ENCODE assay signal across 11 cellular contexts in genomic region chr12:106108187-106108816, GRCh38. TPM values are rescaled to one million over a fixed set of nuclear protein-coding genes. Genes with fewer than 3 reads are reported as not detected.
A peak's percentile ranks its signal among the peaks of the same experiment; 100 is the strongest.
DNase-seq lines count a peak whose midpoint lies in the region; ATAC-seq and TF ChIP-seq lines count a peak whose summit lies in the region.
"Had no signal": no experiment of that assay in that cellular context is flagged by ENCODE, and none has a peak within 500 bp of the region (broad histone marks: within the 10 kb centered on the region; RNA-seq: fewer than 3 reads in every experiment).

No MANE protein-coding gene starts in this region.

- 78% methylated on average over 3 of the region's 4 CpGs for WGBS in mammary epithelial cell (ENCODE audit: low coverage, missing lambda C conversion rate)

- H3K9ac ChIP-seq in mammary epithelial cell (ENCODE audit: insufficient read depth, low read length) (no peak overlapping the region), skeletal muscle satellite cell (ENCODE audit: low read depth, low read length) (peak overlapping the region; percentile 64)

- no TSS peak for BruUV-seq in mammary epithelial cell (replicated peaks; lab: Mats Ljungman, UMichigan)

- H3K4me3 ChIP-seq in mammary epithelial cell (replicated peaks in 1 of 3; ENCODE audit: insufficient read depth in 1 of 3, low read depth in 2 of 3, low read length in 3 of 3) (no peak overlapping the region), skeletal muscle satellite cell (ENCODE audit: low read length) (no peak overlapping the region)

- DNase-seq in HCEC 1CT (peak; percentile 7), mammary epithelial cell (no peak), iPS-NIHi11 (ENCODE audit: low spot score) (peak; percentile 52), GF-D8 (lab: John Stamatoyannopoulos, UW) (no peak), NCI-H1436 treated with DMSO at 0.1 percent for 48 hours (lab: John Stamatoyannopoulos, UW) (no peak), UCSD-AML1 (lab: John Stamatoyannopoulos, UW; ENCODE audit: unreplicated experiment) (no peak)
- DNase-seq: NCI-H1930; stimulated activated CD4-positive, alpha-beta T cell treated with anti-CD3 and anti-CD28 coated beads, Interleukin-4, amount 100 ng/mL, for 4 hours had no signal

- CTCF ChIA-PET in mammary epithelial cell (lab: Charles Lee; ENCODE audit: low non-redundant PET): no interaction called here

- peak in 1 of 2 donors; percentile 16 for TF ChIP-seq CTCF in mammary epithelial cell (conservative IDR thresholded peaks at IDR 0.05 in 1 of 2, IDR thresholded peaks at IDR 0.05 in 1 of 2; ENCODE audit: extremely low read depth in 1 of 2, insufficient read depth in 1 of 2, low read depth in 1 of 2, low read length in 2 of 2)

- in situ Hi-C loops in mammary epithelial cell (cut with MboI; ENCODE audit: low sequenced_read_pairs in 2 of 2): no loop called here

- H3K36me3 ChIP-seq in mammary epithelial cell (ENCODE audit: insufficient read depth, low read length) (peaks cover 3% of the 10 kb centered on the region), skeletal muscle satellite cell (ENCODE audit: insufficient read depth, low read length) (peaks cover 4% of the 10 kb centered on the region)

- ATAC-seq in HG03457 (IDR thresholded peaks at IDR 0.05; ENCODE audit: unreplicated experiment): no peak
- ATAC-seq: left lobe of liver had no signal

- H2AFZ ChIP-seq in mammary epithelial cell (ENCODE audit: low read depth, low read length): peak overlapping the region; percentile 34

- H3K79me2 ChIP-seq in mammary epithelial cell (ENCODE audit: insufficient read depth, low read length): peaks cover 42% of the 10 kb centered on the region

- dilution Hi-C loops in mammary epithelial cell (cut with HindIII; ENCODE audit: low sequenced_read_pairs): no loop called here

- no peaks in the 10 kb centered on the region for H3K27me3 ChIP-seq in mammary epithelial cell (ENCODE audit: insufficient read depth, low read length)
- no peaks in the 10 kb centered on the region for H3K27me3 ChIP-seq in skeletal muscle satellite cell (ENCODE audit: control insufficient read depth, insufficient read depth, low read length)

- no peaks in the 10 kb centered on the region for H4K20me1 ChIP-seq in mammary epithelial cell (ENCODE audit: insufficient read depth, low read length)

- H3K4me1 ChIP-seq in mammary epithelial cell (ENCODE audit: insufficient read depth, low read length) (peaks cover 46% of the 10 kb centered on the region), skeletal muscle satellite cell (ENCODE audit: control insufficient read depth, insufficient read depth, low read length) (peaks cover 48% of the 10 kb centered on the region)

- intact Hi-C loops in mammary epithelial cell (cut with micrococcal nuclease): no loop called here

- H3K27ac ChIP-seq in mammary epithelial cell (ENCODE audit: insufficient read depth, low read depth, low read length): peak overlapping the region; percentile 38

- no peaks in the 10 kb centered on the region for H3K9me3 ChIP-seq in mammary epithelial cell (replicated peaks; ENCODE audit: insufficient read depth, low read length)
- H3K9me3 ChIP-seq in skeletal muscle satellite cell (replicated peaks; ENCODE audit: low read length): no peaks in the 10 kb centered on the region

- no peak overlapping the region for H3K4me2 ChIP-seq in mammary epithelial cell (ENCODE audit: insufficient read depth, low read depth, low read length)
- peak overlapping the region; percentile 57 for H3K4me2 ChIP-seq in skeletal muscle satellite cell (ENCODE audit: low read length)

RNA-seq across cellular contexts. Expression of gene NUAK1, which starts 30.5 kb away (rescaled TPM):
- 10 to 100 TPM; 12.5 to 39.8 TPM for total RNA-seq in mammary epithelial cell
- 7.4 TPM for polyA plus RNA-seq in mammary epithelial cell
- polyA minus RNA-seq in mammary epithelial cell: 21.2 TPM
- 1.3 and 6.1 TPM in 2 replicates for total RNA-seq in skeletal muscle satellite cell (2012; rRNA removed)

Comparison
In these comparisons a context has a peak if more than half of its experiments do, and no peak if none do; other contexts are left out.
1. DNase-seq: peak in HCEC 1CT (single experiment) and iPS-NIHi11 (single experiment); none in mammary epithelial cell (single experiment), GF-D8 (single experiment), NCI-H1436 treated with DMSO at 0.1 percent for 48 hours (single experiment) and UCSD-AML1 (single experiment).